Comparison of ENCODE assay signal across 16 cellular contexts in the genomic region with DNA sequence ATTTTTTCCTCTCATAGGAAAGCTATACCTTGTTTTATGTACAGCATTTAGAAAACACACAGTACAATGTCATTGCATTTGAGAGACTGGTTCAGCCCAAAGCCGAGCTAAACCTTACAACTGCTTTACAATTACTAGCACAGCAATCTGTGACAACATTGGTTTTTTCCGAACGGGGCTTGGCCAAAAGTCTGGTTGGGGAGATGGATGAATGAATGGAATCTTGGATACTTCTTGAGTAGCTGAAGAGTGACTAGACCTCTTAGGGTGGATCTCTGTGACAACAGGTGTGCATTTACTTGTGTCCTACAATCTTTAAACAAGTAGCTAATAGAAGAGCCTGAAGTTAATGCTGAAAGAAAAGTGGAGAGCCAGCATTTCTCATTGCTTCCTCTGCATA. TPM values are rescaled to one million over a fixed set of nuclear protein-coding genes. Genes with fewer than 3 reads are reported as not detected.
DNase-seq lines count a peak whose midpoint lies in the region; ATAC-seq and TF ChIP-seq lines count a peak whose summit lies in the region.
"Had no signal": no experiment of that assay in that cellular context is flagged by ENCODE, and none has a peak within 500 bp of the region (broad histone marks: within the 10 kb centered on the region; RNA-seq: fewer than 3 reads in every experiment).

No MANE protein-coding gene starts in this region.

- TF ChIP-seq CTCF in foreskin fibroblast (IDR thresholded peaks at IDR 0.05; ENCODE audit: low read depth, low read length) = no peak
- no peak for TF ChIP-seq CTCF in ovary (IDR thresholded peaks at IDR 0.05)

- no peak for TF ChIP-seq POLR2A in ovary (IDR thresholded peaks at IDR 0.05)

- H3K4me3 ChIP-seq in foreskin fibroblast (ENCODE audit: low read depth in 1 of 2, low read length in 2 of 2) (peak overlapping the region; percentile 73 to 79), ovary (peak overlapping the region; percentile 45)
- H3K4me3 ChIP-seq: colonic mucosa had no signal

- no peaks in the 10 kb centered on the region for H3K27me3 ChIP-seq in ovary
- H3K27me3 ChIP-seq: adrenal gland, colonic mucosa had no signal

- ATAC-seq in Right ventricle myocardium superior (ENCODE audit: poor library complexity) = peak; percentile 28
- no peak for ATAC-seq in GM21528 (IDR thresholded peaks at IDR 0.05; ENCODE audit: low FRiP score, unreplicated experiment)
- ATAC-seq: PC-3 had no signal

- no peak overlapping the region for H3K27ac ChIP-seq in ovary
- H3K27ac ChIP-seq: adrenal gland, colonic mucosa, KMS-11 had no signal

- peaks cover 1% of the 10 kb centered on the region for H3K4me1 ChIP-seq in ovary (ENCODE audit: insufficient read depth)
- H3K4me1 ChIP-seq: colonic mucosa had no signal

- no peak for TF ChIP-seq EP300 in ovary (IDR thresholded peaks at IDR 0.05)

- H3K9me3 ChIP-seq in ovary = no peaks in the 10 kb centered on the region
- H3K9me3 ChIP-seq: adrenal gland, colonic mucosa had no signal

- WGBS in ovary, 3 donors = 20 to 49% (median 22%) methylated on average over 3 of the region's 3 CpGs

- intact Hi-C loops in Right ventricle myocardium superior (cut with DNase I) = no loop called here
- intact Hi-C loops in cardiac septum (cut with DNase I) = loop anchor here (5.0 to 10.0 kb wide), 2 partner anchors 169 to 267 kb away; no protein-coding TSS in a partner anchor
- intact Hi-C loops in ovary (cut with DNase I) = no loop called here

- no peak for DNase-seq in Right ventricle myocardium superior
- no peak for DNase-seq in cardiac septum (ENCODE audit: low spot score)
- DNase-seq in foreskin fibroblast = peak in 1 of 2 donors; percentile 35
- DNase-seq in ovary = no peak
- no peak for DNase-seq in stimulated activated CD8-positive, alpha-beta memory T cell treated with anti-CD3 and anti-CD28 coated beads, Interleukin-4, amount 100 ng/mL, for 48 hours
- DNase-seq in HT-29 (ENCODE audit: low spot score) = no peak
- no peak for DNase-seq in amniotic stem cell (lab: John Stamatoyannopoulos, UW)
- DNase-seq: activated CD4-positive, alpha-beta T cell treated with anti-CD3 and anti-CD28 coated beads, Interleukin-2, amount 50 U/mL, for 1 hour; activated T-cell treated with anti-CD3 and anti-CD28 coated beads, Interleukin-2, amount 50 U/mL, for 48 hours; adrenal gland; colonic mucosa; NCI-H146; NCI-H510A; PC-3 had no signal

- H3K36me3 ChIP-seq in ovary = no peaks in the 10 kb centered on the region
- H3K36me3 ChIP-seq: adrenal gland, colonic mucosa had no signal

RNA-seq across cellular contexts. Expression of a gene that starts 1.2 kb away (rescaled TPM):
- total RNA-seq in Right ventricle myocardium superior (81.5 TPM), cardiac septum (83.1 TPM), ovary (10 to 100 TPM in 5 of 7 donors, 1 to 10 TPM in 2; 3.7 to 24.0 (median 12.9) TPM)
- polyA plus RNA-seq in ovary = 10 to 100 TPM in 1 of 2 donors, 1 to 10 TPM in 1; 5.0 to 14.8 TPM
- total RNA-seq in HT-29 (2014; rRNA removed; shearing (Covaris generic)) = not detected in 2 replicates
